ENCODE assay signal across 8 cellular contexts in the genomic region with DNA sequence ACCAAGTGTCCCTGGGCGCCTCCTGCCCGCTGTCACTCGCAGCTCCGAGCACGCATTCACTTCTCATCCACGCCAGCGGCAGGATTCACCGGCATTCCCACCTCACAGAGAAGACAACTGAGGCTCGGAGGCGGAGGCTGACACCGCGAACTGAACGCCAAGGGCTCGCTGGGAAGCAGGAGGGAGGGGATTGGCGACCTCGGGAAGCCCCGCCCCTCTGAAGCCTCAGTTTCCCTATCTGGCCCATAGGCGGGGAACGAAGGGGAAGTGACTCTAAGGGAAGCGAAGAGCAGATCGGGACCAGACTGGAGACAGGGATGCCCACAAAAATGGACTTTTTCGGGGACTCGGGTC. TPM values are rescaled to one million over a fixed set of nuclear protein-coding genes. Genes with fewer than 3 reads are reported as not detected.
DNase-seq lines count a peak whose midpoint lies in the region; ATAC-seq and TF ChIP-seq lines count a peak whose summit lies in the region.

No MANE protein-coding gene starts in this region.

- POLR2A ChIA-PET in OCI-LY7 (lab: Charles Lee), result no interaction called here

- H3K9me3 ChIP-seq in OCI-LY7 (ENCODE audit: low read length) (no peaks in the 10 kb centered on the region), muscle layer of colon (ENCODE audit: low read length) (no peaks in the 10 kb centered on the region)

- BruUV-seq in OCI-LY7 (replicated peaks; lab: Mats Ljungman, UMichigan), result TSS peak; percentile 76

- no peaks in the 10 kb centered on the region for H3K9me3 Mint-ChIP-seq in endothelial cell (ENCODE audit: unreplicated experiment)

- H3K36me3 ChIP-seq in OCI-LY7 (ENCODE audit: insufficient read depth, low read length) (0 out of 2 replicates have a peak, but pooled peaks cover 5% of the 10 kb centered on the region), muscle layer of colon (ENCODE audit: insufficient read depth, low read length) (no peaks in the 10 kb centered on the region)

- CTCF ChIA-PET in OCI-LY7 (lab: Charles Lee; ENCODE audit: unreplicated experiment), result no interaction called here

- H4K20me1 ChIP-seq in OCI-LY7 (ENCODE audit: insufficient read depth, low read length), result no peaks in the 10 kb centered on the region

- TF ChIP-seq CTCF in OCI-LY7 (conservative IDR thresholded peaks at IDR 0.05; ENCODE audit: low read length), result no peak
- TF ChIP-seq CTCF in endothelial cell (IDR thresholded peaks at IDR 0.05; ENCODE audit: unreplicated experiment), result no peak

- H3K4me1 Mint-ChIP-seq in endothelial cell (ENCODE audit: unreplicated experiment), result peaks cover 30% of the 10 kb centered on the region

- no peak for ATAC-seq in HG02759 (IDR thresholded peaks at IDR 0.05; ENCODE audit: unreplicated experiment)

- H3K27me3 Mint-ChIP-seq in endothelial cell (ENCODE audit: unreplicated experiment), result peaks cover 24% of the 10 kb centered on the region

- DNase-seq in EH (ENCODE audit: low read depth), result peak; percentile 45
- no peak for DNase-seq in OCI-LY7 (ENCODE audit: low spot score)
- DNase-seq in endothelial cell (ENCODE audit: low spot score), result no peak
- no peak for DNase-seq in cerebellar cortex (ENCODE audit: low spot score)
- no peak for DNase-seq in DMS79 (lab: John Stamatoyannopoulos, UW)
- DNase-seq in stimulated activated CD4-positive, alpha-beta T cell treated with anti-CD3 and anti-CD28 coated beads, Interleukin-12 subunit alpha, Interleukin-12 subunit beta, amount 100 ng/mL, for 4 hours, result no peak

- intact Hi-C loops in OCI-LY7 (cut with micrococcal nuclease; ENCODE audit: unreplicated experiment), result loop anchor here (2.0 kb wide), 1 partner anchor 57 kb away; a partner anchor contains a TSS

- peak overlapping the region; percentile 98 for H3K4me2 ChIP-seq in OCI-LY7 (ENCODE audit: low read length)

- H3K27ac Mint-ChIP-seq in endothelial cell (ENCODE audit: unreplicated experiment), result peak overlapping the region; percentile 97

- H3K4me1 ChIP-seq in OCI-LY7 (ENCODE audit: insufficient read depth, low read length, poor library complexity, severe bottlenecking) (peaks cover 12% of the 10 kb centered on the region), muscle layer of colon (ENCODE audit: insufficient read depth, low read length) (peaks cover 16% of the 10 kb centered on the region)

- peak overlapping the region; percentile 90 for H3K9ac ChIP-seq in muscle layer of colon (ENCODE audit: low read length)

- H3K27ac ChIP-seq in OCI-LY7 (ENCODE audit: low read depth, low read length, poor library complexity, severe bottlenecking) (peak overlapping the region; percentile 56), muscle layer of colon (ENCODE audit: low read depth, low read length) (peak overlapping the region; percentile 94)

- no peaks in the 10 kb centered on the region; the same call in 1 of the 2 replicates for H3K79me2 ChIP-seq in OCI-LY7 (ENCODE audit: insufficient read depth, low read depth, low read length)

- H3K27me3 ChIP-seq in muscle layer of colon (ENCODE audit: control insufficient read depth in 1 of 2, insufficient read depth in 2 of 2, low read length in 2 of 2), result no peaks in the 10 kb centered on the region

- H3K9me2 ChIP-seq in OCI-LY7 (ENCODE audit: insufficient read depth, low read length), result no peaks in the 10 kb centered on the region

- peak overlapping the region; percentile 96 for H3K4me3 ChIP-seq in OCI-LY7 (ENCODE audit: low read depth, low read length, poor library complexity, severe bottlenecking)
- peak overlapping the region; percentile 90 to 91 for H3K4me3 ChIP-seq in muscle layer of colon (ENCODE audit: low read depth in 1 of 2, low read length in 2 of 2)

- H3K4me3 Mint-ChIP-seq in endothelial cell (ENCODE audit: unreplicated experiment), result peak overlapping the region; percentile 94

- H3K36me3 Mint-ChIP-seq in endothelial cell (ENCODE audit: low read depth, unreplicated experiment), result peaks cover 13% of the 10 kb centered on the region

- H2AFZ ChIP-seq in OCI-LY7 (ENCODE audit: low read length), result peak overlapping the region; percentile 82

RNA-seq across cellular contexts. Expression of a gene that starts 0.3 kb away (rescaled TPM):
- 102 and 119 TPM in 2 replicates for total RNA-seq in OCI-LY7 (2014; rRNA removed; shearing (Covaris generic))
- total RNA-seq in OCI-LY7 (2022) (39.2 and 41.7 TPM in 2 replicates), endothelial cell (ENCODE audit: unreplicated experiment) (23.6 TPM)

RNA-seq across cellular contexts. Expression of a gene that starts 0.8 kb away (rescaled TPM):
- total RNA-seq in OCI-LY7 (2014; rRNA removed; shearing (Covaris generic)), result 2.1 and 4.6 TPM in 2 replicates
- 4.6 and 4.9 TPM in 2 replicates for total RNA-seq in OCI-LY7 (2022)
- 11.8 TPM for total RNA-seq in endothelial cell (ENCODE audit: unreplicated experiment)

RNA-seq across cellular contexts. Expression of a gene that starts 10.0 kb away (rescaled TPM):
- total RNA-seq in OCI-LY7 (2014; rRNA removed; shearing (Covaris generic)), result 1,836 and 1,936 TPM in 2 replicates
- total RNA-seq in OCI-LY7 (2022) (1,232 and 1,257 TPM in 2 replicates), endothelial cell (ENCODE audit: unreplicated experiment) (910 TPM)

RNA-seq across cellular contexts. Expression of a gene that starts 39.9 kb away (rescaled TPM):
- 170 and 191 TPM in 2 replicates for total RNA-seq in OCI-LY7 (2014; rRNA removed; shearing (Covaris generic))
- total RNA-seq in OCI-LY7 (2022) (248 and 280 TPM in 2 replicates), endothelial cell (ENCODE audit: unreplicated experiment) (64.4 TPM)

RNA-seq across cellular contexts. Expression of a gene that starts 40.4 kb away (rescaled TPM):
- not detected in 2 replicates for total RNA-seq in OCI-LY7 (2014; rRNA removed; shearing (Covaris generic))
- total RNA-seq in OCI-LY7 (2022) (0.26 TPM in 1 of 2 replicates, not detected in the other), endothelial cell (ENCODE audit: unreplicated experiment) (not detected)
